ENCODE assay signal across 29 cellular contexts in the genomic region with DNA sequence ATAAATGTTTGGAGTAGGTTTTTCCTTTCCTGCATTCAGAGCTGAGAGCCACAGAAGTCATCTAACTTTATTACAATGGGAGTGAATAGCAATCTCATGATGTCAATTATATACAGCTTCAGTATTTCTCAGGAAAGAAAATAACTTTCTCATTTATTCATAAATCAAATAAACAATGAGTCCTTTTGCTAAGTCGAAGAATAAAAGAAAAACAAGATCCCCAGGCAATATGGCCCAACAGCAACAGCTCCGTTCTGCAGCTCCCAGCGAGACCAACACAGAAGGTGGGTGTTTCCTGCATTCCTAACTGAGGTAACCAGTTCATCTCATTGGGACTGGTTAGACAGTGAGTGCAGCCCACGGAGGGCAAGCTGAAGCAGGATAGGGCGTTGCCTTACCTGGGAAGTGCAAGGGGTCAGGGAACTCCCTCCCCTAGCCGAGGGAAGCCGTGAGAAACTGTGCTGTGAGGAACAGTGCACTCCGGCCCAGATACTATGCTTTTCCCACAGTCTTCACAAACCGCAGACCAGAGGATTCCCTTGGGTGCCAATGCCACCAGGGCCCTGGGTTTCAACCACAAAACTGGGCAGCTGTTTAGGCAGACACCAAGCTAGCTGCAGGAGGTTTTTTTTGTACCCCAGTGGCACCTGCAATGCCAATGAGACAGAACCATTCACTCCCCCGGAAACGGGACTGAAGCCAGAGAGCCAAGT.
DNase-seq lines count a peak whose midpoint lies in the region; ATAC-seq and TF ChIP-seq lines count a peak whose summit lies in the region.
"Had no signal": no experiment of that assay in that cellular context is flagged by ENCODE, and none has a peak within 500 bp of the region (broad histone marks: within the 10 kb centered on the region; RNA-seq: fewer than 3 reads in every experiment).

No MANE protein-coding gene starts in this region.

- H3K79me2 ChIP-seq in mammary epithelial cell (ENCODE audit: insufficient read depth, low read length) = no peaks in the 10 kb centered on the region

- H3K4me1 ChIP-seq in mammary epithelial cell (ENCODE audit: insufficient read depth, low read length) (peaks cover 12% of the 10 kb centered on the region), breast epithelium (no peaks in the 10 kb centered on the region)
- H3K4me1 ChIP-seq: left ventricle myocardium inferior had no signal

- H3K4me2 ChIP-seq in mammary epithelial cell (ENCODE audit: insufficient read depth, low read depth, low read length) = peak overlapping the region; percentile 26

- H3K9ac ChIP-seq in mammary epithelial cell (ENCODE audit: insufficient read depth, low read length) = no peak overlapping the region

- H2AFZ ChIP-seq in mammary epithelial cell (ENCODE audit: low read depth, low read length) = peak overlapping the region; percentile 75

- H3K27ac ChIP-seq in mammary epithelial cell (ENCODE audit: insufficient read depth, low read depth, low read length) (no peak overlapping the region), breast epithelium (no peak overlapping the region)
- H3K27ac ChIP-seq: 22Rv1, left ventricle myocardium inferior, SK-N-MC, thoracic aorta had no signal

- DNase-seq in mammary epithelial cell (peak; percentile 89), breast epithelium (ENCODE audit: low spot score in 2 of 2) (no peak), T1000 (lab: John Stamatoyannopoulos, UW) (peak; percentile 8), foreskin fibroblast (peak; percentile 3 to 4), NCI-H524 (lab: John Stamatoyannopoulos, UW) (no peak), NCI-H1694 treated with DMSO at 0.1 percent for 48 hours (lab: John Stamatoyannopoulos, UW) (no peak), GF-D8 (lab: John Stamatoyannopoulos, UW) (no peak)
- DNase-seq: activated CD4-positive, alpha-beta memory T cell treated with anti-CD3 and anti-CD28 coated beads, Interleukin-2, amount 10 ng/mL, durations not matched to agents 7 days and 5 days; activated CD4-positive, alpha-beta T cell treated with anti-CD3 and anti-CD28 coated beads for 1 hour; activated CD8-positive, alpha-beta memory T cell treated with anti-CD3 and anti-CD28 coated beads, Interleukin-2, amount 50 U/mL, for 48 hours; activated naive CD4-positive, alpha-beta T cell treated with anti-CD3 and anti-CD28 coated beads, Interleukin-2, amount 50 U/mL, for 16 hours; CD8-positive, alpha-beta memory T cell; cortex of kidney; DMS 273 treated with DMSO at 0.1 percent for 48 hours; endodermal cell; left ventricle myocardium inferior; naive B cell; NCI-H1092 treated with DMSO at 0.1 percent for 48 hours; NCI-H1930; NCI-H226; NCI-H774; nucleus accumbens; RPMI8226; stimulated activated naive CD4-positive, alpha-beta T cell treated with Interleukin-2 at 50 U/mL for 16 hours had no signal

- no peak for TF ChIP-seq CTCF in mammary epithelial cell (conservative IDR thresholded peaks at IDR 0.05 in 1 of 2, IDR thresholded peaks at IDR 0.05 in 1 of 2; ENCODE audit: extremely low read depth in 1 of 2, insufficient read depth in 1 of 2, low read depth in 1 of 2, low read length in 2 of 2)
- no peak for TF ChIP-seq CTCF in breast epithelium (IDR thresholded peaks at IDR 0.05)
- TF ChIP-seq CTCF in foreskin fibroblast (IDR thresholded peaks at IDR 0.05; ENCODE audit: low read depth, low read length) = no peak

- CTCF ChIA-PET in mammary epithelial cell (lab: Charles Lee; ENCODE audit: low non-redundant PET) = no interaction called here

- in situ Hi-C loops in mammary epithelial cell (cut with MboI; ENCODE audit: low sequenced_read_pairs in 2 of 2) = no loop called here

- dilution Hi-C loops in mammary epithelial cell (cut with HindIII; ENCODE audit: low sequenced_read_pairs) = no loop called here

- H3K9me3 ChIP-seq in mammary epithelial cell (replicated peaks; ENCODE audit: insufficient read depth, low read length) (no peaks in the 10 kb centered on the region), breast epithelium (peaks cover 8 to 13% of the 10 kb centered on the region in 2 donors)
- H3K9me3 ChIP-seq: thoracic aorta had no signal

- H3K4me3 ChIP-seq in mammary epithelial cell (replicated peaks in 1 of 3; ENCODE audit: insufficient read depth in 1 of 3, low read depth in 2 of 3, low read length in 3 of 3) (no peak overlapping the region), breast epithelium (no peak overlapping the region), foreskin fibroblast (ENCODE audit: low read depth in 1 of 2, low read length in 2 of 2) (no peak overlapping the region)
- H3K4me3 ChIP-seq: left ventricle myocardium inferior, SK-N-MC, thoracic aorta had no signal

- no peaks in the 10 kb centered on the region for H4K20me1 ChIP-seq in mammary epithelial cell (ENCODE audit: insufficient read depth, low read length)

- no peaks in the 10 kb centered on the region for H3K36me3 ChIP-seq in mammary epithelial cell (ENCODE audit: insufficient read depth, low read length)
- no peaks in the 10 kb centered on the region for H3K36me3 ChIP-seq in breast epithelium
- H3K36me3 ChIP-seq: left ventricle myocardium inferior, thoracic aorta had no signal

- no peak for ATAC-seq in GM19023 (IDR thresholded peaks at IDR 0.05; ENCODE audit: unreplicated experiment)
- ATAC-seq: activated T-helper 17 cell treated with anti-CD3 and anti-CD28 coated beads, Interleukin-2, amount 50 U/mL, for 72 hours had no signal

- H3K27me3 ChIP-seq in mammary epithelial cell (ENCODE audit: insufficient read depth, low read length) (no peaks in the 10 kb centered on the region), breast epithelium (no peaks in the 10 kb centered on the region)

- BruUV-seq in mammary epithelial cell (replicated peaks; lab: Mats Ljungman, UMichigan) = no TSS peak

- 51% methylated on average over 9 of the region's 11 CpGs for WGBS in mammary epithelial cell (ENCODE audit: low coverage, missing lambda C conversion rate)

- intact Hi-C loops in mammary epithelial cell (cut with micrococcal nuclease) (no loop called here), breast epithelium (cut with DNase I; ENCODE audit: low total_unique reads) (no loop called here)

- no peak for TF ChIP-seq POLR2A in breast epithelium (IDR thresholded peaks at IDR 0.05)

Comparison
In these comparisons a context has a peak if more than half of its experiments do, and no peak if none do; other contexts are left out.
1. DNase-seq: peak in mammary epithelial cell (single experiment), T1000 (single experiment) and foreskin fibroblast (2 of 2); none in breast epithelium (0 of 2), NCI-H524 (0 of 2), NCI-H1694 treated with DMSO at 0.1 percent for 48 hours (single experiment) and GF-D8 (single experiment).